8 cellular contexts compared by ENCODE assay signal in genomic region chr13:98575009-98575866, GRCh38. TPM values are rescaled to one million over a fixed set of nuclear protein-coding genes. Genes with fewer than 3 reads are reported as not detected.
DNase-seq lines count a peak whose midpoint lies in the region; ATAC-seq and TF ChIP-seq lines count a peak whose summit lies in the region.

No MANE protein-coding gene starts in this region.

- peak overlapping the region; percentile 98 for H3K4me3 ChIP-seq in cardiac muscle cell
- peak overlapping the region; percentile 72 to 98 (median 84) for H3K4me3 ChIP-seq in liver (ENCODE audit: low read depth in 1 of 3, low read length in 3 of 3)
- H3K4me3 ChIP-seq in uterus: peak overlapping the region; percentile 86 to 87

- intact Hi-C loops in left ventricle myocardium superior (cut with micrococcal nuclease) (loop anchor here (10.0 kb wide), 1 partner anchor 100 kb away; no protein-coding TSS in a partner anchor), uterus (cut with DNase I; ENCODE audit: low total_unique reads) (no loop called here)

- H3K9me3 ChIP-seq in cardiac muscle cell (ENCODE audit: low read depth) (no peaks in the 10 kb centered on the region), liver (ENCODE audit: control insufficient read depth in 4 of 4, low read length in 3 of 4) (no peaks in the 10 kb centered on the region), uterus (no peaks in the 10 kb centered on the region)

- H3K27ac ChIP-seq in cardiac muscle cell (peak overlapping the region; percentile 96), adipose tissue (ENCODE audit: low read depth, low read length) (peak overlapping the region; percentile 88), liver (ENCODE audit: low read depth in 1 of 2, low read length in 2 of 2) (peak overlapping the region; percentile 81 to 94), uterus (peak overlapping the region; percentile 96 to 99), caudate nucleus (ENCODE audit: low read depth, low read length) (no peak overlapping the region)

- H3K36me3 ChIP-seq in cardiac muscle cell: no peaks in the 10 kb centered on the region
- H3K36me3 ChIP-seq in liver (ENCODE audit: control insufficient read depth in 4 of 4, insufficient read depth in 3 of 4, low read depth in 1 of 4, low read length in 3 of 4): no peaks in the 10 kb centered on the region
- H3K36me3 ChIP-seq in uterus: no peaks in the 10 kb centered on the region

- no peaks in the 10 kb centered on the region for H3K27me3 ChIP-seq in cardiac muscle cell
- H3K27me3 ChIP-seq in liver (ENCODE audit: control insufficient read depth in 4 of 4, insufficient read depth in 4 of 4, low read length in 3 of 4): no peaks in the 10 kb centered on the region
- H3K27me3 ChIP-seq in uterus: no peaks in the 10 kb centered on the region

- TF ChIP-seq POLR2A in uterus (IDR thresholded peaks at IDR 0.05): no peak

- WGBS in adipose tissue, 3 donors: 26 to 45% (median 40%) methylated on average over 10 of the region's 10 CpGs
- WGBS in liver: 34% methylated on average over 10 of the region's 10 CpGs

- no peak for ATAC-seq in left ventricle myocardium superior
- no peak for ATAC-seq in HG03520 (IDR thresholded peaks at IDR 0.05; ENCODE audit: unreplicated experiment)
- no peak for ATAC-seq in GM21515 (IDR thresholded peaks at IDR 0.05; ENCODE audit: unreplicated experiment)

- DNase-seq in cardiac muscle cell (ENCODE audit: low read depth in 1 of 2, low spot score in 1 of 2): no peak
- no peak for DNase-seq in left ventricle myocardium superior
- no peak for DNase-seq in uterus
- no peak for DNase-seq in caudate nucleus (lab: John Stamatoyannopoulos, UW)

- TF ChIP-seq CTCF in cardiac muscle cell (IDR thresholded peaks at IDR 0.05; ENCODE audit: low read depth, low read length) (no peak), liver (IDR thresholded peaks at IDR 0.05; ENCODE audit: low read depth, low read length, missing input control) (no peak), uterus (IDR thresholded peaks at IDR 0.05) (no peak)

- H3K4me1 ChIP-seq in cardiac muscle cell (ENCODE audit: low read depth) (peaks cover 43% of the 10 kb centered on the region), liver (ENCODE audit: control insufficient read depth in 4 of 4, insufficient read depth in 4 of 4, low read length in 3 of 4) (peaks cover 1 to 58% (median 40%) of the 10 kb centered on the region in 4 donors), uterus (peaks cover 0 to 4% of the 10 kb centered on the region in 2 donors)

- no peak for TF ChIP-seq RAD21 in liver (IDR thresholded peaks at IDR 0.05)

- H3K9ac ChIP-seq in liver (ENCODE audit: low read depth in 1 of 2, low read length in 2 of 2): peak overlapping the region; percentile 89 to 99

TF ChIP-seq in liver, 16 proteins besides CTCF, POLR2A, EP300 and RAD21:
- no peak for TF ChIP-seq SP1 (IDR thresholded peaks at IDR 0.05)
- peak; percentile 28 for TF ChIP-seq YY1 (IDR thresholded peaks at IDR 0.05)
TF ChIP-seq in liver: peak in this region for 1.

RNA-seq across cellular contexts. Expression of gene STK24, which starts 1.7 kb away (rescaled TPM):
- total RNA-seq in cardiac muscle cell (76.7 and 83.3 TPM in 2 replicates), left ventricle myocardium superior (71.7 TPM), liver (10 to 100 TPM; 16.3 to 43.3 TPM), uterus (10 to 100 TPM; 29.7 to 73.5 (median 62.6) TPM)
- polyA plus RNA-seq in cardiac muscle cell (98.0 and 114 TPM in 2 replicates), adipose tissue (10 to 100 TPM; 30.4 to 65.9 (median 52.7) TPM), liver (10 to 100 TPM in 1 of 2 donors, 1 to 10 TPM in 1; 6.4 to 13.4 TPM)
